In the genomic region with DNA sequence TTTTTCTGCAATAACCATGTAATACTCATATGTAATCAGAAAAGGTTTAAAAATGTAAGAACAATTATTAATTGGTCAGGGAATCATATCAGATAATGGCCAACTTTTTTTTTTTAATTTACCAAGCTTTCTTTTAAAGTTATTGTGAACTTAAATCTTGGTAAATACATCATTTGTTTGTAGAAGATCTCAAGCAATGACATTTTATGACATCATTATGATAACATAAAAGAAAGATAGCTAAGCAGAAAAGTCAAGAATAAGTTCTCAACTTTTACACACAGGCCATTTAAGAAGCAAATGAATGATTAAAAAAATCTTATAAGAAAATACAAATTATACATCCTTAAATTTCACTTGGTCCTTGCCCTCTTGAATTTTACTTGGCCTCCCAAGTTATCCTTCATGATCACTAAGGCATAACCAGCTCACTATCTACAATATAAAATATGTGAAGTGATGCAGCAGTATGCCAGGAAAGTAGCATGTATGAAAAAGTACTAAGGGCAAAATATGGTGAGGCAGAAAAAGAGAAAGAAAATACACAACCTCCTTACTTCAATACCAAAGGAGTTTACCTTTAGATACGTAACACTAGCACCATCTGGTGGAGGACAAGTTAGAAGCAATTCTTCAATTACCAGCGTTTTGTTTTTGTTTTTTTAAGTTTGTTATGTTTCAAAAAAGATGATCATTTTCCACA, we compare ENCODE assay signal across 9 cellular contexts.
DNase-seq lines count a peak whose midpoint lies in the region; ATAC-seq, FAIRE-seq and TF ChIP-seq lines count a peak whose summit lies in the region.
"Had no signal": no experiment of that assay in that cellular context is flagged by ENCODE, and none has a peak within 500 bp of the region (broad histone marks: within the 10 kb centered on the region; RNA-seq: fewer than 3 reads in every experiment).

No MANE protein-coding gene starts in this region.

- H3K4me1 Mint-ChIP-seq in type B pancreatic cell (ENCODE audit: unreplicated experiment) = peaks cover 6% of the 10 kb centered on the region

- H4K20me1 ChIP-seq in GM12878 (ENCODE audit: control insufficient read depth, insufficient read depth) = no peaks in the 10 kb centered on the region

- FAIRE-seq in GM12878 (lab: Jason Lieb, UNC) = peak; percentile 98

- in situ Hi-C loops in GM12878 (cut with MboI) = loop anchor here (5.0 kb wide), 1 partner anchor 517 kb away; no protein-coding TSS in a partner anchor

- POLR2A ChIA-PET in GM12878 (lab: Charles Lee) = interaction anchor here (0.9 kb wide), 1 partner anchor 513 kb away, joined by 3 read pairs; no protein-coding TSS in a partner anchor

- H3K9me3 ChIP-seq in GM12878 (replicated peaks; ENCODE audit: control insufficient read depth, insufficient read depth, low read length) = no peaks in the 10 kb centered on the region; the same call in 2 of the 3 replicates

- RAD21 ChIA-PET in GM12878 (lab: Charles Lee; ENCODE audit: unreplicated experiment) = interaction anchor here (0.6 to 6.0 kb wide), 13 partner anchors 9 to 1018 kb away, joined by 3 to 120 read pairs (median 4); no protein-coding TSS in a partner anchor

- H3K36me3 Mint-ChIP-seq in type B pancreatic cell = no peaks in the 10 kb centered on the region

- peak; percentile 42 for DNase-seq in COLO829 (ENCODE audit: low spot score)
- DNase-seq in HCEC 1CT = peak; percentile 54
- DNase-seq in NCI-H345 treated with DMSO at 0.1 percent for 48 hours (lab: John Stamatoyannopoulos, UW; ENCODE audit: unreplicated experiment) = peak; percentile 67
- peak; percentile 21 for DNase-seq in GM12878 (ENCODE audit: low read depth, low spot score)
- DNase-seq in kidney epithelial cell (ENCODE audit: low read depth) = peak; percentile 19
- no peak for DNase-seq in type B pancreatic cell (ENCODE audit: extremely low spot score, unreplicated experiment)

- H3K27me3 ChIP-seq in GM12878 (replicated peaks in 1 of 2; ENCODE audit: control insufficient read depth in 2 of 2, insufficient read depth in 2 of 2, low read length in 1 of 2) = no peaks in the 10 kb centered on the region
- H3K27me3 ChIP-seq in kidney epithelial cell (ENCODE audit: control insufficient read depth, insufficient read depth, low read length) = no peaks in the 10 kb centered on the region

- no peak overlapping the region for H3K27ac ChIP-seq in GM12878 (ENCODE audit: control insufficient read depth, insufficient read depth)
- H3K27ac ChIP-seq: skin epidermis had no signal

- H3K79me2 ChIP-seq in GM12878 (ENCODE audit: control insufficient read depth, insufficient read depth, low read length) = no peaks in the 10 kb centered on the region

- no peak overlapping the region for H3K4me2 ChIP-seq in GM12878 (ENCODE audit: control insufficient read depth, insufficient read depth)

- CTCF ChIA-PET in GM12878 (lab: Yijun Ruan, JAX) = interaction anchor here (0.6 to 7.5 kb wide), 42 partner anchors 8 to 1432 kb away, joined by 3 to 227 read pairs (median 4); no protein-coding TSS in a partner anchor

- TF ChIP-seq CTCF in GM12878 (IDR thresholded peaks at IDR 0.05 in 2 of 3, conservative IDR thresholded peaks at IDR 0.05 in 1 of 3; ENCODE audit: control insufficient read depth in 2 of 3, extremely low read depth in 1 of 3, insufficient read depth in 1 of 3, low read depth in 3 of 3, low read length in 3 of 3) (peak; percentile 64 to 75 (median 74)), kidney epithelial cell (IDR thresholded peaks at IDR 0.05; ENCODE audit: insufficient read depth, low read length, poor library complexity, severe bottlenecking) (peak; percentile 55), type B pancreatic cell (conservative IDR thresholded peaks at IDR 0.05) (peak; percentile 93)

- ATAC-seq in GM12878 (peak; percentile 63), HG02623 (IDR thresholded peaks at IDR 0.05; ENCODE audit: unreplicated experiment) (no peak), GM18867 (IDR thresholded peaks at IDR 0.05; ENCODE audit: unreplicated experiment) (no peak)

- H3K4me3 Mint-ChIP-seq in type B pancreatic cell = no peak overlapping the region

- peaks cover 14% of the 10 kb centered on the region; the same call in 1 of the 2 replicates for H3K4me1 ChIP-seq in GM12878 (ENCODE audit: control insufficient read depth, insufficient read depth, low read length)

- BruUV-seq in GM12878 (replicated peaks; lab: Mats Ljungman, UMichigan) = no TSS peak

- no peak overlapping the region for H3K4me3 ChIP-seq in GM12878
- no peak overlapping the region for H3K4me3 ChIP-seq in kidney epithelial cell (ENCODE audit: low read depth, low read length)
- H3K4me3 ChIP-seq: skin epidermis had no signal

- peak; percentile 88 for TF ChIP-seq RAD21 in GM12878 (IDR thresholded peaks at IDR 0.05; ENCODE audit: insufficient read depth, low read depth, low read length)

- TF ChIP-seq POLR2A in GM12878 (IDR thresholded peaks at IDR 0.05; ENCODE audit: low read depth, low read length) = no peak

- no peaks in the 10 kb centered on the region for H3K36me3 ChIP-seq in GM12878 (ENCODE audit: control insufficient read depth in 2 of 2, insufficient read depth in 2 of 2, low read length in 1 of 2)
- H3K36me3 ChIP-seq in kidney epithelial cell (ENCODE audit: control insufficient read depth, insufficient read depth, low read length) = no peaks in the 10 kb centered on the region

- intact Hi-C loops in GM12878 (cut with micrococcal nuclease; ENCODE audit: unreplicated experiment) = loop anchor here (1.0 to 10.0 kb wide), 2 partner anchors 200 to 513 kb away; no protein-coding TSS in a partner anchor

- no peak overlapping the region for H3K9ac ChIP-seq in GM12878 (ENCODE audit: control insufficient read depth, insufficient read depth, low read length)

- 9% methylated on average over 2 of the region's 2 CpGs for WGBS in GM12878 (ENCODE audit: insufficient coverage, insufficient replicate concordance, low lambda C conversion rate, missing lambda C conversion rate)

- H3K27me3 Mint-ChIP-seq in type B pancreatic cell = no peaks in the 10 kb centered on the region

- H3K9me3 Mint-ChIP-seq in type B pancreatic cell = no peaks in the 10 kb centered on the region

- SMC1A ChIA-PET in GM12878 (lab: Charles Lee; ENCODE audit: uncharacterized antibody, unreplicated experiment) = interaction anchor here (0.6 to 7.1 kb wide), 27 partner anchors 9 to 1017 kb away, joined by 3 to 156 read pairs (median 4); no protein-coding TSS in a partner anchor

- H3K27ac Mint-ChIP-seq in type B pancreatic cell = no peak overlapping the region

- TF ChIP-seq EP300 in GM12878 (IDR thresholded peaks at IDR 0.05; ENCODE audit: borderline replicate concordance in 1 of 2, control insufficient read depth in 1 of 2, low read depth in 2 of 2, low read length in 2 of 2) = no peak

- no peak overlapping the region for H2AFZ ChIP-seq in GM12878 (ENCODE audit: control insufficient read depth, low read depth, low read length)

TF ChIP-seq in GM12878, 131 proteins besides CTCF, POLR2A, EP300 and RAD21:
- TF ChIP-seq SMC3 (IDR thresholded peaks at IDR 0.05; ENCODE audit: borderline replicate concordance, low read length) (peak; percentile 89), NBN (IDR thresholded peaks at IDR 0.05) (no peak), PML (IDR thresholded peaks at IDR 0.05; ENCODE audit: low read length) (no peak), ZNF24 (IDR thresholded peaks at IDR 0.05) (0 out of 2 replicates have a peak, but pooled peaks have one; percentile 46)
- TF ChIP-seq, protein P1, sequence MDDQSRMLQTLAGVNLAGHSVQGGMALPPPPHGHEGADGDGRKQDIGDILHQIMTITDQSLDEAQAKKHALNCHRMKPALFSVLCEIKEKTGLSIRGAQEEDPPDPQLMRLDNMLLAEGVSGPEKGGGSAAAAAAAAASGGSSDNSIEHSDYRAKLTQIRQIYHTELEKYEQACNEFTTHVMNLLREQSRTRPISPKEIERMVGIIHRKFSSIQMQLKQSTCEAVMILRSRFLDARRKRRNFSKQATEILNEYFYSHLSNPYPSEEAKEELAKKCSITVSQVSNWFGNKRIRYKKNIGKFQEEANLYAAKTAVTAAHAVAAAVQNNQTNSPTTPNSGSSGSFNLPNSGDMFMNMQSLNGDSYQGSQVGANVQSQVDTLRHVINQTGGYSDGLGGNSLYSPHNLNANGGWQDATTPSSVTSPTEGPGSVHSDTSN (IDR thresholded peaks at IDR 0.05; ENCODE audit: insufficient replicate concordance, low read depth, low read length) = no peak
- TF ChIP-seq, protein P2, sequence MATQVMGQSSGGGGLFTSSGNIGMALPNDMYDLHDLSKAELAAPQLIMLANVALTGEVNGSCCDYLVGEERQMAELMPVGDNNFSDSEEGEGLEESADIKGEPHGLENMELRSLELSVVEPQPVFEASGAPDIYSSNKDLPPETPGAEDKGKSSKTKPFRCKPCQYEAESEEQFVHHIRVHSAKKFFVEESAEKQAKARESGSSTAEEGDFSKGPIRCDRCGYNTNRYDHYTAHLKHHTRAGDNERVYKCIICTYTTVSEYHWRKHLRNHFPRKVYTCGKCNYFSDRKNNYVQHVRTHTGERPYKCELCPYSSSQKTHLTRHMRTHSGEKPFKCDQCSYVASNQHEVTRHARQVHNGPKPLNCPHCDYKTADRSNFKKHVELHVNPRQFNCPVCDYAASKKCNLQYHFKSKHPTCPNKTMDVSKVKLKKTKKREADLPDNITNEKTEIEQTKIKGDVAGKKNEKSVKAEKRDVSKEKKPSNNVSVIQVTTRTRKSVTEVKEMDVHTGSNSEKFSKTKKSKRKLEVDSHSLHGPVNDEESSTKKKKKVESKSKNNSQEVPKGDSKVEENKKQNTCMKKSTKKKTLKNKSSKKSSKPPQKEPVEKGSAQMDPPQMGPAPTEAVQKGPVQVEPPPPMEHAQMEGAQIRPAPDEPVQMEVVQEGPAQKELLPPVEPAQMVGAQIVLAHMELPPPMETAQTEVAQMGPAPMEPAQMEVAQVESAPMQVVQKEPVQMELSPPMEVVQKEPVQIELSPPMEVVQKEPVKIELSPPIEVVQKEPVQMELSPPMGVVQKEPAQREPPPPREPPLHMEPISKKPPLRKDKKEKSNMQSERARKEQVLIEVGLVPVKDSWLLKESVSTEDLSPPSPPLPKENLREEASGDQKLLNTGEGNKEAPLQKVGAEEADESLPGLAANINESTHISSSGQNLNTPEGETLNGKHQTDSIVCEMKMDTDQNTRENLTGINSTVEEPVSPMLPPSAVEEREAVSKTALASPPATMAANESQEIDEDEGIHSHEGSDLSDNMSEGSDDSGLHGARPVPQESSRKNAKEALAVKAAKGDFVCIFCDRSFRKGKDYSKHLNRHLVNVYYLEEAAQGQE (IDR thresholded peaks at IDR 0.05; ENCODE audit: low read depth, low read length) = no peak
